In genomic region chr16:56491657-56492261, GRCh38 we compare ENCODE assay signal across 20 cellular contexts.
"Had no signal": no experiment of that assay in that cellular context is flagged by ENCODE, and none has a peak within 500 bp of the region (broad histone marks: within the 10 kb centered on the region; RNA-seq: fewer than 3 reads in every experiment).

No MANE protein-coding gene starts in this region.

- H3K27ac ChIP-seq: breast epithelium, PC-9, SK-N-MC had no signal

- H3K9me3 ChIP-seq: breast epithelium had no signal

- H2AFZ ChIP-seq: PC-9 had no signal

- H3K27me3 ChIP-seq: breast epithelium had no signal

- H3K4me1 ChIP-seq: breast epithelium had no signal

- H3K4me2 ChIP-seq: PC-9 had no signal

- FAIRE-seq: TTC549 had no signal

- ATAC-seq: T-cell had no signal

- H3K36me3 ChIP-seq: breast epithelium had no signal

- DNase-seq: activated CD4-positive, alpha-beta memory T cell treated with anti-CD3 and anti-CD28 coated beads, Interleukin-2, amount 10 ng/mL, durations not matched to agents 7 days and 5 days; activated CD4-positive, alpha-beta T cell treated with anti-CD3 and anti-CD28 coated beads, Interleukin-2, amount 50 U/mL, for 1 hour; activated CD4-positive, CD25-positive, alpha-beta regulatory T cell; activated naive CD4-positive, alpha-beta T cell; activated T-cell treated with anti-CD3 and anti-CD28 coated beads for 4 hours; aorta; caudate nucleus; NCI-H1105 treated with DMSO at 0.1 percent for 48 hours; NCI-H1436 treated with DMSO at 0.1 percent for 48 hours; NCI-H187; NCI-H2081; NCI-H510A treated with DMSO at 0.1 percent for 48 hours; NCI-H69; PC-9; T-cell; T-helper 2 cell; T1000 had no signal

- H3K4me3 ChIP-seq: breast epithelium, PC-9, SK-N-MC had no signal
